7 cellular contexts compared by ENCODE assay signal in genomic region chr3:195656091-195656490, GRCh38.
A peak's percentile ranks its signal among the peaks of the same experiment; 100 is the strongest.
DNase-seq lines count a peak whose midpoint lies in the region; ATAC-seq and TF ChIP-seq lines count a peak whose summit lies in the region.
"Not testable (repeated sequence)": the region's sequence is repeated elsewhere in the genome, so short reads cannot be mapped to it uniquely, and the experiment has no call there.

No MANE protein-coding gene starts in this region.

- CTCF ChIA-PET in CD8-positive, alpha-beta memory T cell (lab: Charles Lee); activated CD8-positive, alpha-beta T cell treated with anti-CD3 and anti-CD28 coated beads for 36 hours (lab: Charles Lee): not testable (repeated sequence)

- H3K36me3 ChIP-seq in CD8-positive, alpha-beta memory T cell (ENCODE audit: insufficient read depth, low read length) = not testable (repeated sequence)

- H3K9me3 ChIP-seq in CD8-positive, alpha-beta memory T cell (ENCODE audit: low read length); T-helper 17 cell (ENCODE audit: control insufficient read depth, low read length, poor library complexity, severe bottlenecking): not testable (repeated sequence)

- H3K9me3 Mint-ChIP-seq in CD8-positive, alpha-beta memory T cell; activated CD8-positive, alpha-beta T cell treated with anti-CD3 and anti-CD28 coated beads for 36 hours; activated naive CD8-positive, alpha-beta T cell treated with anti-CD3 and anti-CD28 coated beads for 36 hours; effector memory CD8-positive, alpha-beta T cell; naive B cell; neural crest cell: not testable (repeated sequence)

- H3K27ac ChIP-seq in CD8-positive, alpha-beta memory T cell (ENCODE audit: low read depth, low read length) = not testable (repeated sequence)

- not testable (repeated sequence) for DNase-seq in CD8-positive, alpha-beta memory T cell; T-helper 17 cell; activated CD8-positive, alpha-beta T cell treated with anti-CD3 and anti-CD28 coated beads for 36 hours; activated naive CD8-positive, alpha-beta T cell treated with anti-CD3 and anti-CD28 coated beads for 36 hours; effector memory CD8-positive, alpha-beta T cell; naive B cell; neural crest cell (ENCODE audit: low read depth, low spot score)

- TF ChIP-seq CTCF in activated CD8-positive, alpha-beta T cell treated with anti-CD3 and anti-CD28 coated beads for 36 hours (IDR thresholded peaks at IDR 0.05); neural crest cell (conservative IDR thresholded peaks at IDR 0.05): not testable (repeated sequence)

- not testable (repeated sequence) for H3K27me3 ChIP-seq in CD8-positive, alpha-beta memory T cell (ENCODE audit: insufficient read depth, low read length, poor library complexity, severe bottlenecking)

- peaks cover 3 to 12% (median 10%) of the 10 kb centered on the region in 3 donors for H3K4me1 Mint-ChIP-seq in CD8-positive, alpha-beta memory T cell
- H3K4me1 Mint-ChIP-seq in T-helper 17 cell; activated CD8-positive, alpha-beta T cell treated with anti-CD3 and anti-CD28 coated beads for 36 hours (ENCODE audit: low read depth); activated naive CD8-positive, alpha-beta T cell treated with anti-CD3 and anti-CD28 coated beads for 36 hours; effector memory CD8-positive, alpha-beta T cell (ENCODE audit: low read depth in 2 of 2); naive B cell; neural crest cell: not testable (repeated sequence)

- not testable (repeated sequence) for H3K27me3 Mint-ChIP-seq in CD8-positive, alpha-beta memory T cell; T-helper 17 cell; activated CD8-positive, alpha-beta T cell treated with anti-CD3 and anti-CD28 coated beads for 36 hours; activated naive CD8-positive, alpha-beta T cell treated with anti-CD3 and anti-CD28 coated beads for 36 hours; effector memory CD8-positive, alpha-beta T cell; naive B cell; neural crest cell (ENCODE audit: low read depth)

- H3K27ac Mint-ChIP-seq in CD8-positive, alpha-beta memory T cell = peak overlapping the region in 2 of 8 donors; percentile 48 to 75
- peak overlapping the region; percentile 21 for H3K27ac Mint-ChIP-seq in T-helper 17 cell
- H3K27ac Mint-ChIP-seq in activated CD8-positive, alpha-beta T cell treated with anti-CD3 and anti-CD28 coated beads for 36 hours; activated naive CD8-positive, alpha-beta T cell treated with anti-CD3 and anti-CD28 coated beads for 36 hours; effector memory CD8-positive, alpha-beta T cell; neural crest cell (ENCODE audit: unreplicated experiment): not testable (repeated sequence)
- H3K27ac Mint-ChIP-seq in naive B cell = peak overlapping the region in 2 of 6 donors; percentile 20 to 24

- H3K4me1 ChIP-seq in CD8-positive, alpha-beta memory T cell (ENCODE audit: insufficient read depth, low read length) = not testable (repeated sequence)

- POLR2A ChIA-PET in CD8-positive, alpha-beta memory T cell (lab: Charles Lee); activated CD8-positive, alpha-beta T cell treated with anti-CD3 and anti-CD28 coated beads for 36 hours (lab: Charles Lee): not testable (repeated sequence)

- not testable (repeated sequence) for H3K4me3 ChIP-seq in CD8-positive, alpha-beta memory T cell (ENCODE audit: low read length)

- intact Hi-C loops in activated CD8-positive, alpha-beta T cell treated with anti-CD3 and anti-CD28 coated beads for 36 hours (cut with micrococcal nuclease) = loop anchor here (10.0 kb wide), 1 partner anchor 199 kb away; no protein-coding TSS in a partner anchor

- H3K4me3 Mint-ChIP-seq in CD8-positive, alpha-beta memory T cell = peak overlapping the region in 4 of 7 donors; percentile 18 to 98 (median 65)
- H3K4me3 Mint-ChIP-seq in T-helper 17 cell = not testable (repeated sequence)
- H3K4me3 Mint-ChIP-seq in activated CD8-positive, alpha-beta T cell treated with anti-CD3 and anti-CD28 coated beads for 36 hours = peak overlapping the region; percentile 81
- H3K4me3 Mint-ChIP-seq in activated naive CD8-positive, alpha-beta T cell treated with anti-CD3 and anti-CD28 coated beads for 36 hours = peak overlapping the region; percentile 4
- peak overlapping the region; percentile 85 to 88 for H3K4me3 Mint-ChIP-seq in effector memory CD8-positive, alpha-beta T cell
- H3K4me3 Mint-ChIP-seq in naive B cell (peak overlapping the region in 6 of 8 donors; percentile 9 to 92 (median 56)), neural crest cell (peak overlapping the region; percentile 68)

- ATAC-seq in T-helper 17 cell; activated CD8-positive, alpha-beta T cell treated with anti-CD3 and anti-CD28 coated beads for 36 hours; effector memory CD8-positive, alpha-beta T cell (replicated peaks); naive B cell (ENCODE audit: low read depth in 2 of 2): not testable (repeated sequence)

- H3K36me3 Mint-ChIP-seq in CD8-positive, alpha-beta memory T cell; T-helper 17 cell (ENCODE audit: low read depth); activated CD8-positive, alpha-beta T cell treated with anti-CD3 and anti-CD28 coated beads for 36 hours (ENCODE audit: low read depth); activated naive CD8-positive, alpha-beta T cell treated with anti-CD3 and anti-CD28 coated beads for 36 hours; effector memory CD8-positive, alpha-beta T cell (ENCODE audit: insufficient read depth); naive B cell; neural crest cell (ENCODE audit: low read depth): not testable (repeated sequence)
